Comparison of ENCODE assay signal across 10 cellular contexts in genomic region chr2:74571058-74571457, GRCh38. TPM values are rescaled to one million over a fixed set of nuclear protein-coding genes. Genes with fewer than 3 reads are reported as not detected.
A peak's percentile ranks its signal among the peaks of the same experiment; 100 is the strongest.
DNase-seq lines count a peak whose midpoint lies in the region; ATAC-seq lines count a peak whose summit lies in the region.
"Had no signal": no experiment of that assay in that cellular context is flagged by ENCODE, and none has a peak within 500 bp of the region (broad histone marks: within the 10 kb centered on the region; RNA-seq: fewer than 3 reads in every experiment).

No MANE protein-coding gene starts in this region.

- intact Hi-C loops in left cardiac atrium (cut with DNase I): no loop called here

- H3K4me3 Mint-ChIP-seq in T-helper 2 cell treated with Interferon-gamma antibody and Interleukin-4, amounts not matched to agents 5 μg/mL and 100 μg/mL, for 36 hours: no peak overlapping the region

- H3K9me3 Mint-ChIP-seq in T-helper 2 cell treated with Interferon-gamma antibody and Interleukin-4, amounts not matched to agents 5 μg/mL and 100 μg/mL, for 36 hours: peaks cover 6% of the 10 kb centered on the region

- no peak overlapping the region for H3K27ac Mint-ChIP-seq in T-helper 2 cell treated with Interferon-gamma antibody and Interleukin-4, amounts not matched to agents 5 μg/mL and 100 μg/mL, for 36 hours

- peak; percentile 73 for ATAC-seq in GM18502 (IDR thresholded peaks at IDR 0.05; ENCODE audit: poor library complexity, unreplicated experiment)
- peak; percentile 61 for ATAC-seq in GM19328 (IDR thresholded peaks at IDR 0.05; ENCODE audit: unreplicated experiment)
- peak; percentile 64 for ATAC-seq in HG02981 (IDR thresholded peaks at IDR 0.05; ENCODE audit: unreplicated experiment)
- no peak for ATAC-seq in left cardiac atrium

- H3K36me3 Mint-ChIP-seq in T-helper 2 cell treated with Interferon-gamma antibody and Interleukin-4, amounts not matched to agents 5 μg/mL and 100 μg/mL, for 36 hours (ENCODE audit: low read depth): no peaks in the 10 kb centered on the region

- H3K4me1 Mint-ChIP-seq in T-helper 2 cell treated with Interferon-gamma antibody and Interleukin-4, amounts not matched to agents 5 μg/mL and 100 μg/mL, for 36 hours (ENCODE audit: low read depth): peaks cover 47% of the 10 kb centered on the region

- DNase-seq in T-helper 2 cell treated with Interferon-gamma antibody and Interleukin-4, amounts not matched to agents 5 μg/mL and 100 μg/mL, for 36 hours (ENCODE audit: low spot score): peak; percentile 38
- no peak for DNase-seq in left cardiac atrium
- DNase-seq in EL: no peak
- no peak for DNase-seq in activated CD4-positive, alpha-beta T cell treated with anti-CD3 and anti-CD28 coated beads for 4 hours
- DNase-seq in RPMI8226: no peak
- DNase-seq: NCI-H446, uterus had no signal

- no peaks in the 10 kb centered on the region for H3K27me3 Mint-ChIP-seq in T-helper 2 cell treated with Interferon-gamma antibody and Interleukin-4, amounts not matched to agents 5 μg/mL and 100 μg/mL, for 36 hours (ENCODE audit: low read depth)

RNA-seq across cellular contexts. Expression of gene DOK1, which starts 16.5 kb away (rescaled TPM):
- total RNA-seq in left cardiac atrium: 10 to 100 TPM in 1 of 2 donors, 1 to 10 TPM in 1; 7.9 to 12.4 TPM

RNA-seq across cellular contexts. Expression of gene LOXL3, which starts 17.3 kb away (rescaled TPM):
- 1 to 10 TPM; 4.1 to 8.4 TPM for total RNA-seq in left cardiac atrium

RNA-seq across cellular contexts. Expression of gene HTRA2, which starts 41.3 kb away (rescaled TPM):
- 10 to 100 TPM; 28.7 to 29.3 TPM for total RNA-seq in left cardiac atrium

RNA-seq across cellular contexts. Expression of gene AUP1, which starts 41.6 kb away (rescaled TPM):
- 10 to 100 TPM; 62.2 to 78.3 TPM for total RNA-seq in left cardiac atrium

RNA-seq across cellular contexts. Expression of gene DQX1, which starts 45.0 kb away (rescaled TPM):
- not detected for total RNA-seq in left cardiac atrium
- total RNA-seq: uterus had no signal

Comparison
In these comparisons a context has a peak if more than half of its experiments do, and no peak if none do; other contexts are left out.
1. ATAC-seq: peak in GM18502 (single experiment), GM19328 (single experiment) and HG02981 (single experiment); none in left cardiac atrium (0 of 2).